In genomic region chr21:21156397-21156796, GRCh38 we compare ENCODE assay signal across 29 cellular contexts.
"Had no signal": no experiment of that assay in that cellular context is flagged by ENCODE, and none has a peak within 500 bp of the region (broad histone marks: within the 10 kb centered on the region; RNA-seq: fewer than 3 reads in every experiment).

No MANE protein-coding gene starts in this region.

- H3K27me3 ChIP-seq: neural progenitor cell, ovary, sigmoid colon, stomach, thyroid gland, tibial nerve, upper lobe of left lung, vagina had no signal

- H3K36me3 ChIP-seq: neural progenitor cell, ovary, right lobe of liver, sigmoid colon, stomach, thoracic aorta, thyroid gland, tibial nerve, upper lobe of left lung, vagina had no signal

- H3K9me3 Mint-ChIP-seq: nephron; neural progenitor cell; stimulated activated naive B cell treated with anti-CD40 and anti-IgM and Interleukin-4, amounts not matched to agents 10 μg/mL and 1 μg/mL and 100 μg/mL, for 72 hours; stimulated activated naive CD8-positive, alpha-beta T cell treated with anti-CD3 and anti-CD28 coated beads, Interleukin-15, Interleukin-2, amounts not matched to agents 100 ng/mL and 50 ng/mL, for 24 hours had no signal

- H3K9ac ChIP-seq: neural progenitor cell, parathyroid adenoma had no signal

- ATAC-seq: natural killer cell; psoas muscle; right cardiac atrium; right lobe of liver; stimulated activated effector memory CD8-positive, alpha-beta T cell treated with anti-CD3 and anti-CD28 coated beads, Interleukin-12 subunit alpha, Interleukin-12 subunit beta, amount 100 ng/mL, for 72 hours; stimulated activated naive B cell treated with anti-CD40 and anti-IgM and Interleukin-4, amounts not matched to agents 10 μg/mL and 1 μg/mL and 100 μg/mL, for 72 hours had no signal

- H3K4me3 Mint-ChIP-seq: natural killer cell; nephron; neural progenitor cell; stimulated activated effector memory CD8-positive, alpha-beta T cell treated with anti-CD3 and anti-CD28 coated beads, Interleukin-12 subunit alpha, Interleukin-12 subunit beta, amount 100 ng/mL, for 72 hours; stimulated activated naive B cell treated with anti-CD40 and anti-IgM and Interleukin-4, amounts not matched to agents 10 μg/mL and 1 μg/mL and 100 μg/mL, for 72 hours; stimulated activated naive CD8-positive, alpha-beta T cell treated with anti-CD3 and anti-CD28 coated beads, Interleukin-15, Interleukin-2, amounts not matched to agents 100 ng/mL and 50 ng/mL, for 24 hours had no signal

- H3K9me3 ChIP-seq: ovary, psoas muscle, right lobe of liver, sigmoid colon, stomach, thoracic aorta, thyroid gland, tibial nerve, upper lobe of left lung, vagina had no signal

- H3K4me2 ChIP-seq: neural progenitor cell had no signal

- H2AFZ ChIP-seq: neural progenitor cell, parathyroid adenoma had no signal

- H3K27me3 Mint-ChIP-seq: progenitor cell of endocrine pancreas; stimulated activated naive CD8-positive, alpha-beta T cell treated with anti-CD3 and anti-CD28 coated beads, Interleukin-15, Interleukin-2, amounts not matched to agents 100 ng/mL and 50 ng/mL, for 24 hours had no signal

- FAIRE-seq: small intestine, urothelium cell line had no signal

- DNase-seq: natural killer cell; occipital lobe; ovary; posterior cingulate gyrus; psoas muscle; right cardiac atrium; right lobe of liver; sigmoid colon; small intestine; stimulated activated CD4-positive, alpha-beta T cell treated with anti-CD3 and anti-CD28 coated beads, Interleukin-15, amount 100 ng/mL, for 24 hours; stimulated activated CD4-positive, alpha-beta T cell treated with anti-CD3 and anti-CD28 coated beads, Interleukin-2, amount 100 ng/mL, for 24 hours; stimulated activated CD4-positive, alpha-beta T cell treated with anti-CD3 and anti-CD28 coated beads, Interleukin-2, amount 100 ng/mL, for 48 hours; stimulated activated CD4-positive, alpha-beta T cell treated with anti-CD3 and anti-CD28 coated beads, Interleukin-4, amount 100 ng/mL, for 24 hours; stimulated activated naive B cell treated with anti-CD40 and anti-IgM and Interleukin-4, amounts not matched to agents 10 μg/mL and 1 μg/mL and 100 μg/mL, for 72 hours; stimulated activated naive CD4-positive, alpha-beta T cell treated with Interleukin-2 at 50 U/mL for 16 hours; stomach; thyroid gland; trophoblast cell; upper lobe of left lung had no signal

- H3K27ac ChIP-seq: neural progenitor cell, ovary, parathyroid adenoma, psoas muscle, right lobe of liver, sigmoid colon, stomach, thoracic aorta, thyroid gland, tibial nerve, upper lobe of left lung, vagina had no signal

- H3K4me1 ChIP-seq: neural progenitor cell, parathyroid adenoma, psoas muscle, right lobe of liver, sigmoid colon, stomach, thyroid gland, tibial nerve, upper lobe of left lung, vagina had no signal

- H3K79me2 ChIP-seq: parathyroid adenoma had no signal

- H3K4me3 ChIP-seq: neural progenitor cell, ovary, psoas muscle, right lobe of liver, sigmoid colon, stomach, thoracic aorta, thyroid gland, tibial nerve, upper lobe of left lung, vagina had no signal

- H3K4me1 Mint-ChIP-seq: natural killer cell; nephron; neural progenitor cell; stimulated activated effector memory CD8-positive, alpha-beta T cell treated with anti-CD3 and anti-CD28 coated beads, Interleukin-12 subunit alpha, Interleukin-12 subunit beta, amount 100 ng/mL, for 72 hours; stimulated activated naive B cell treated with anti-CD40 and anti-IgM and Interleukin-4, amounts not matched to agents 10 μg/mL and 1 μg/mL and 100 μg/mL, for 72 hours had no signal

- H3K36me3 Mint-ChIP-seq: natural killer cell; neural progenitor cell; stimulated activated effector memory CD8-positive, alpha-beta T cell treated with anti-CD3 and anti-CD28 coated beads, Interleukin-12 subunit alpha, Interleukin-12 subunit beta, amount 100 ng/mL, for 72 hours; stimulated activated naive B cell treated with anti-CD40 and anti-IgM and Interleukin-4, amounts not matched to agents 10 μg/mL and 1 μg/mL and 100 μg/mL, for 72 hours had no signal

- H3K27ac Mint-ChIP-seq: natural killer cell; nephron; neural progenitor cell; progenitor cell of endocrine pancreas; stimulated activated effector memory CD8-positive, alpha-beta T cell treated with anti-CD3 and anti-CD28 coated beads, Interleukin-12 subunit alpha, Interleukin-12 subunit beta, amount 100 ng/mL, for 72 hours; stimulated activated naive B cell treated with anti-CD40 and anti-IgM and Interleukin-4, amounts not matched to agents 10 μg/mL and 1 μg/mL and 100 μg/mL, for 72 hours; stimulated activated naive CD8-positive, alpha-beta T cell treated with anti-CD3 and anti-CD28 coated beads, Interleukin-15, Interleukin-2, amounts not matched to agents 100 ng/mL and 50 ng/mL, for 24 hours had no signal
